ENCODE assay signal across 7 cellular contexts in genomic region chr12:126617312-126617711, GRCh38.
DNase-seq lines count a peak whose midpoint lies in the region; ATAC-seq and TF ChIP-seq lines count a peak whose summit lies in the region.

No MANE protein-coding gene starts in this region.

- no peaks in the 10 kb centered on the region for H3K79me2 ChIP-seq in DND-41 (ENCODE audit: insufficient read depth, low read length)

- H3K9me3 Mint-ChIP-seq in HFFc6, result peaks cover 30% of the 10 kb centered on the region
- H3K9me3 Mint-ChIP-seq in mesothelial cell of epicardium, result peaks cover 40% of the 10 kb centered on the region

- TF ChIP-seq CTCF in DND-41 (IDR thresholded peaks at IDR 0.05; ENCODE audit: borderline replicate concordance, extremely low read depth, low read length, poor library complexity, severe bottlenecking) (peak; percentile 43), HFFc6 (IDR thresholded peaks at IDR 0.05) (peak; percentile 64; the same call in 1 of the 2 replicates), mesothelial cell of epicardium (IDR thresholded peaks at IDR 0.05; ENCODE audit: unreplicated experiment) (no peak)

- no peak for ATAC-seq in DND-41 (ENCODE audit: insufficient read depth, low read depth)
- ATAC-seq in left lobe of liver, result peak; percentile 67
- no peak for ATAC-seq in HG02884 (IDR thresholded peaks at IDR 0.05; ENCODE audit: unreplicated experiment)

- H3K9me3 ChIP-seq in DND-41 (ENCODE audit: insufficient read depth, low read length, severe bottlenecking), result peaks cover 22% of the 10 kb centered on the region

- DNase-seq in DND-41 (no peak), HFFc6 (peak; percentile 0), SK-MEL-5 (ENCODE audit: low read depth, low spot score) (peak; percentile 48), left lobe of liver (ENCODE audit: low spot score) (no peak), mesothelial cell of epicardium (ENCODE audit: low spot score in 2 of 2, unreplicated experiment in 2 of 2) (no peak), midbrain (lab: John Stamatoyannopoulos, UW) (no peak)

- no peaks in the 10 kb centered on the region for H3K36me3 Mint-ChIP-seq in HFFc6 (ENCODE audit: low read depth)
- H3K36me3 Mint-ChIP-seq in mesothelial cell of epicardium, result no peaks in the 10 kb centered on the region

- H3K27ac Mint-ChIP-seq in HFFc6 (no peak overlapping the region), mesothelial cell of epicardium (no peak overlapping the region)

- no peaks in the 10 kb centered on the region for H3K4me1 ChIP-seq in DND-41 (ENCODE audit: insufficient read depth, low read length)

- H2AFZ ChIP-seq in DND-41 (ENCODE audit: low read depth, low read length), result no peak overlapping the region

- H3K4me3 Mint-ChIP-seq in HFFc6 (no peak overlapping the region), mesothelial cell of epicardium (no peak overlapping the region)

- in situ Hi-C loops in SK-MEL-5 (cut with HindIII; ENCODE audit: low pct_unique_long_range_greater_than_20kb, low sequenced_read_pairs), result no loop called here

- H3K9ac ChIP-seq in DND-41 (ENCODE audit: low read depth, low read length), result no peak overlapping the region

- H4K20me1 ChIP-seq in DND-41 (ENCODE audit: insufficient read depth, low read length), result no peaks in the 10 kb centered on the region

- no peaks in the 10 kb centered on the region for H3K4me1 Mint-ChIP-seq in HFFc6 (ENCODE audit: low read depth)
- H3K4me1 Mint-ChIP-seq in mesothelial cell of epicardium, result no peaks in the 10 kb centered on the region

- no peak overlapping the region for H3K27ac ChIP-seq in DND-41 (ENCODE audit: low read length)

- no peaks in the 10 kb centered on the region for H3K27me3 ChIP-seq in DND-41 (ENCODE audit: insufficient read depth, low read length, poor library complexity)

- H3K27me3 Mint-ChIP-seq in HFFc6 (ENCODE audit: insufficient read depth), result no peaks in the 10 kb centered on the region
- H3K27me3 Mint-ChIP-seq in mesothelial cell of epicardium (ENCODE audit: low read depth), result no peaks in the 10 kb centered on the region

- no peaks in the 10 kb centered on the region for H3K36me3 ChIP-seq in DND-41 (ENCODE audit: insufficient read depth, low read length)

- no peak overlapping the region for H3K4me2 ChIP-seq in DND-41 (ENCODE audit: insufficient read depth, low read length)

- no peak overlapping the region for H3K4me3 ChIP-seq in DND-41 (ENCODE audit: low read depth in 1 of 2, low read length in 2 of 2)

Comparison
In these comparisons a context has a peak if more than half of its experiments do, and no peak if none do; other contexts are left out.
1. DNase-seq: peak in HFFc6 (single experiment) and SK-MEL-5 (single experiment); none in DND-41 (single experiment), left lobe of liver (single experiment), mesothelial cell of epicardium (0 of 2) and midbrain (single experiment).